ENCODE assay signal across 17 cellular contexts in genomic region chr5:134450374-134450773, GRCh38.
"Had no signal": no experiment of that assay in that cellular context is flagged by ENCODE, and none has a peak within 500 bp of the region (broad histone marks: within the 10 kb centered on the region; RNA-seq: fewer than 3 reads in every experiment).

No MANE protein-coding gene starts in this region.

- H3K27me3 Mint-ChIP-seq: activated naive CD8-positive, alpha-beta T cell treated with anti-CD3 and anti-CD28 coated beads, Interleukin-2, amount 50 U/mL, for 24 hours had no signal

- DNase-seq: activated CD4-positive, alpha-beta T cell treated with anti-CD3 and anti-CD28 coated beads, Interleukin-2, amount 50 U/mL, for 48 hours; activated CD4-positive, CD25-positive, alpha-beta regulatory T cell treated with anti-CD3 and anti-CD28 coated beads, Interleukin-2, amount 50 U/mL, for 72 hours; activated naive CD8-positive, alpha-beta T cell treated with anti-CD3 and anti-CD28 coated beads, Interleukin-2, amount 50 U/mL, for 24 hours; activated T-cell treated with anti-CD3 and anti-CD28 coated beads, Interleukin-2, amount 50 U/mL, for 72 hours; dorsolateral prefrontal cortex; esophagus squamous epithelium; foreskin fibroblast; glutamatergic neuron; left cardiac atrium; mucosa of descending colon; stimulated activated CD4-positive, alpha-beta T cell treated with anti-CD3 and anti-CD28 coated beads, Interleukin-15, amount 100 ng/mL, for 24 hours; stimulated activated CD4-positive, alpha-beta T cell treated with anti-CD3 and anti-CD28 coated beads, Interleukin-4, amount 100 ng/mL, for 24 hours; stomach had no signal

- H3K4me3 ChIP-seq: ascending aorta, dorsolateral prefrontal cortex, esophagus squamous epithelium, lung, mucosa of descending colon, stomach, thoracic aorta had no signal

- H3K27ac Mint-ChIP-seq: activated naive CD8-positive, alpha-beta T cell treated with anti-CD3 and anti-CD28 coated beads, Interleukin-2, amount 50 U/mL, for 24 hours; activated T-cell treated with anti-CD3 and anti-CD28 coated beads, Interleukin-2, amount 50 U/mL, for 72 hours had no signal

- H3K36me3 ChIP-seq: ascending aorta, esophagus squamous epithelium, stomach, thoracic aorta had no signal

- H3K4me1 ChIP-seq: ascending aorta had no signal

- ATAC-seq: activated naive CD8-positive, alpha-beta T cell treated with anti-CD3 and anti-CD28 coated beads, Interleukin-2, amount 50 U/mL, for 24 hours; activated T-cell treated with anti-CD3 and anti-CD28 coated beads, Interleukin-2, amount 50 U/mL, for 72 hours; left cardiac atrium; mucosa of descending colon had no signal

- H3K9me3 Mint-ChIP-seq: activated naive CD8-positive, alpha-beta T cell treated with anti-CD3 and anti-CD28 coated beads, Interleukin-2, amount 50 U/mL, for 24 hours; activated T-cell treated with anti-CD3 and anti-CD28 coated beads, Interleukin-2, amount 50 U/mL, for 72 hours; nephron had no signal

- H3K27ac ChIP-seq: ascending aorta, esophagus squamous epithelium, stomach, thoracic aorta had no signal

- H3K4me3 Mint-ChIP-seq: activated naive CD8-positive, alpha-beta T cell treated with anti-CD3 and anti-CD28 coated beads, Interleukin-2, amount 50 U/mL, for 24 hours; activated T-cell treated with anti-CD3 and anti-CD28 coated beads, Interleukin-2, amount 50 U/mL, for 72 hours; nephron had no signal

- H3K27me3 ChIP-seq: ascending aorta, dorsolateral prefrontal cortex, esophagus squamous epithelium, stomach had no signal

- H3K9me3 ChIP-seq: ascending aorta, esophagus squamous epithelium, mucosa of descending colon, stomach, thoracic aorta had no signal
